ENCODE assay signal across 1 cellular context in the genomic region with DNA sequence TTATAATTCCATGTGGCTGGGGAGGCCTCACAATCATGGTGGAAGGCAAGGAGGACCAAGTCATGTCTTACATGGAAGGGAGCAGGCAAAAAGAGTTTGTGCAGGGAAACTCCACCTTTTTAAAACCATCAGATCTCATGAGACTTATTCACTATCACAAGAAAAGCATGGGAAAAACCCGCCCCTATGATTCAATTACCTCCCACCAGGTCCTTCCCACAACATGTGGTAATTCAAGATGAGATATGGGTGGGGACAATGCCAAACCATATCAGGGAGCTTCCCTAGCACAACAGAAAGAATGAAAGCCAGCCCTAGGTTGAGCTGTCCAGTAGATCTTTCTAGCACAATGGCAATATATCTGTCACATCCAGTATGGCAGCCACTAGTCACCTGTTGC.
TF ChIP-seq lines count a peak whose summit lies in the region.

No MANE protein-coding gene starts in this region.

TF ChIP-seq in GM12878, 131 proteins besides CTCF, POLR2A, EP300 and RAD21 (continued from another document):
- TF ChIP-seq, protein P1, sequence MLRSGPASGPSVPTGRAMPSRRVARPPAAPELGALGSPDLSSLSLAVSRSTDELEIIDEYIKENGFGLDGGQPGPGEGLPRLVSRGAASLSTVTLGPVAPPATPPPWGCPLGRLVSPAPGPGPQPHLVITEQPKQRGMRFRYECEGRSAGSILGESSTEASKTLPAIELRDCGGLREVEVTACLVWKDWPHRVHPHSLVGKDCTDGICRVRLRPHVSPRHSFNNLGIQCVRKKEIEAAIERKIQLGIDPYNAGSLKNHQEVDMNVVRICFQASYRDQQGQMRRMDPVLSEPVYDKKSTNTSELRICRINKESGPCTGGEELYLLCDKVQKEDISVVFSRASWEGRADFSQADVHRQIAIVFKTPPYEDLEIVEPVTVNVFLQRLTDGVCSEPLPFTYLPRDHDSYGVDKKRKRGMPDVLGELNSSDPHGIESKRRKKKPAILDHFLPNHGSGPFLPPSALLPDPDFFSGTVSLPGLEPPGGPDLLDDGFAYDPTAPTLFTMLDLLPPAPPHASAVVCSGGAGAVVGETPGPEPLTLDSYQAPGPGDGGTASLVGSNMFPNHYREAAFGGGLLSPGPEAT (IDR thresholded peaks at IDR 0.05; ENCODE audit: low read depth), result 0 out of 2 replicates have a peak, but pooled peaks have one; percentile 26
- TF ChIP-seq NR2F1 (conservative IDR thresholded peaks at IDR 0.05) (no peak), NFXL1 (IDR thresholded peaks at IDR 0.05; ENCODE audit: borderline replicate concordance) (no peak), JUND (IDR thresholded peaks at IDR 0.05; ENCODE audit: low read depth, low read length) (no peak), FOXM1 (IDR thresholded peaks at IDR 0.05; ENCODE audit: low read depth, low read length) (peak; percentile 20; the same call in 1 of the 2 replicates), SRF (IDR thresholded peaks at IDR 0.05; ENCODE audit: low read depth in 2 of 2, low read length in 2 of 2) (no peak), CHD2 (IDR thresholded peaks at IDR 0.05; ENCODE audit: borderline replicate concordance, low read depth, low read length) (no peak), RUNX3 (IDR thresholded peaks at IDR 0.05; ENCODE audit: low read length) (peak; percentile 61)
TF ChIP-seq in GM12878: peak in this region for 5.
